9 cellular contexts compared by ENCODE assay signal in the genomic region with DNA sequence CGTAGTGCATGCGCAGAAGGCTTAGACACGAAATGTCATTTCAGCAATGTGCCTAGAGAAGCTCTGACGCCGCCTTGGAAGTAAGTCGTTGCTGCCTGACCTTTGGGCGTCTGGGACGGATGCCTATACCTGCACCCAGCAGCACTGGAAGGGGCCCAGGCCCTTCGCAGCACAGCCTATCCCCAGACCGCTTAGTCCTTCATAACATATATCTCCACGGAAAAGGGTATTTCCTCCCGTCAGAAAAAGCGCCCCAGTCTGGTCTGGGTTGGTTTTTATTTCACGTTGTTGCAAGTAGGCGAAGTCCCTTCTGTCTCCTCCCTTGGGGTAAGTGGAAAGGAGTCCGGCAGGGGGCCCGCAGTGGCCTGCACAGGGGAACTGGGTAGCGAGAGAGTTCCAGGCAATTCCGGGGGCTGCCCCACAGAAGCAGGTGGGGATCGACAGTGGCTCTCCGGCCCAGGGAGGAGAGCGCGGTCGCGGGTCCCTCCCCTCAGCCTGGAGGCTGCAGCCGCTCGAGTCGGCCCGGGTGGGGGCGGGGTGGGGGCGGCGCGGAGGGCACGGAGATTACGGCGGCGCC. TPM values are rescaled to one million over a fixed set of nuclear protein-coding genes. Genes with fewer than 3 reads are reported as not detected.
DNase-seq lines count a peak whose midpoint lies in the region; ATAC-seq and TF ChIP-seq lines count a peak whose summit lies in the region.
"Had no signal": no experiment of that assay in that cellular context is flagged by ENCODE, and none has a peak within 500 bp of the region (broad histone marks: within the 10 kb centered on the region; RNA-seq: fewer than 3 reads in every experiment).

No MANE protein-coding gene starts in this region.

- no peak overlapping the region for H3K4me3 Mint-ChIP-seq in activated CD4-positive, alpha-beta T cell treated with anti-CD3 and anti-CD28 coated beads, Interleukin-2, amount 10 ng/mL, durations not matched to agents 24 days and 14 days
- peak overlapping the region; percentile 77 to 92 (median 89) for H3K4me3 Mint-ChIP-seq in brain
- H3K4me3 Mint-ChIP-seq: activated naive CD4-positive, alpha-beta T cell treated with anti-CD3 and anti-CD28 coated beads, Interleukin-2, amount 50 U/mL, for 24 hours had no signal

- 20 to 21% methylated on average over 25 to 26 of the region's 37 CpGs for WGBS in tibial nerve, 2 donors

- DNase-seq in activated CD4-positive, alpha-beta T cell treated with anti-CD3 and anti-CD28 coated beads, Interleukin-2, amount 10 ng/mL, durations not matched to agents 24 days and 14 days = peak; percentile 56
- no peak for DNase-seq in activated CD4-positive, alpha-beta T cell treated with anti-CD3 and anti-CD28 coated beads, Interleukin-2, amount 50 U/mL, for 4 hours
- no peak for DNase-seq in left lobe of liver (ENCODE audit: low spot score)
- no peak for DNase-seq in tibial nerve (ENCODE audit: low spot score in 2 of 2)
- no peak for DNase-seq in NCI-H1105 (lab: John Stamatoyannopoulos, UW)
- DNase-seq in activated naive CD4-positive, alpha-beta T cell treated with anti-CD3 and anti-CD28 coated beads, Interleukin-2, amount 50 U/mL, for 16 hours = no peak
- no peak for DNase-seq in activated CD4-positive, alpha-beta T cell treated with anti-CD3 and anti-CD28 coated beads, Interleukin-2, amount 50 U/mL, for 1 hour

- H3K4me3 ChIP-seq in tibial nerve = peak overlapping the region; percentile 36 to 64 (median 42)

- peaks cover 3% of the 10 kb centered on the region for H3K4me1 Mint-ChIP-seq in activated CD4-positive, alpha-beta T cell treated with anti-CD3 and anti-CD28 coated beads, Interleukin-2, amount 10 ng/mL, durations not matched to agents 24 days and 14 days
- H3K4me1 Mint-ChIP-seq in brain = peaks cover 39% of the 10 kb centered on the region

- H3K9me3 Mint-ChIP-seq in activated CD4-positive, alpha-beta T cell treated with anti-CD3 and anti-CD28 coated beads, Interleukin-2, amount 10 ng/mL, durations not matched to agents 24 days and 14 days = no peaks in the 10 kb centered on the region
- peaks cover 0 to 3% (median 0%) of the 10 kb centered on the region in 5 experiments for H3K9me3 Mint-ChIP-seq in brain
- H3K9me3 Mint-ChIP-seq: activated naive CD4-positive, alpha-beta T cell treated with anti-CD3 and anti-CD28 coated beads, Interleukin-2, amount 50 U/mL, for 24 hours had no signal

- no peaks in the 10 kb centered on the region for H3K36me3 Mint-ChIP-seq in activated CD4-positive, alpha-beta T cell treated with anti-CD3 and anti-CD28 coated beads, Interleukin-2, amount 10 ng/mL, durations not matched to agents 24 days and 14 days (ENCODE audit: low read depth)
- no peaks in the 10 kb centered on the region for H3K36me3 Mint-ChIP-seq in brain
- H3K36me3 Mint-ChIP-seq: activated naive CD4-positive, alpha-beta T cell treated with anti-CD3 and anti-CD28 coated beads, Interleukin-2, amount 50 U/mL, for 24 hours had no signal

- TF ChIP-seq CTCF in brain (conservative IDR thresholded peaks at IDR 0.05) (peak; percentile 15 to 26), tibial nerve (IDR thresholded peaks at IDR 0.05) (no peak)

- no peak overlapping the region for H3K27ac Mint-ChIP-seq in activated CD4-positive, alpha-beta T cell treated with anti-CD3 and anti-CD28 coated beads, Interleukin-2, amount 10 ng/mL, durations not matched to agents 24 days and 14 days
- H3K27ac Mint-ChIP-seq in brain = peak overlapping the region in 4 of 5 experiments; percentile 77 to 97 (median 86)
- H3K27ac Mint-ChIP-seq: activated naive CD4-positive, alpha-beta T cell treated with anti-CD3 and anti-CD28 coated beads, Interleukin-2, amount 50 U/mL, for 24 hours had no signal

- H3K27me3 ChIP-seq in tibial nerve = peaks cover 0 to 44% of the 10 kb centered on the region in 2 donors

- TF ChIP-seq EP300 in tibial nerve (IDR thresholded peaks at IDR 0.05) = no peak

- TF ChIP-seq POLR2A in tibial nerve (IDR thresholded peaks at IDR 0.05) = no peak

- H3K4me1 ChIP-seq in tibial nerve = peaks cover 0 to 38% (median 4%) of the 10 kb centered on the region in 4 donors

- peaks cover 57% of the 10 kb centered on the region for H3K27me3 Mint-ChIP-seq in activated CD4-positive, alpha-beta T cell treated with anti-CD3 and anti-CD28 coated beads, Interleukin-2, amount 10 ng/mL, durations not matched to agents 24 days and 14 days
- H3K27me3 Mint-ChIP-seq in brain = peaks cover 53% of the 10 kb centered on the region

- intact Hi-C loops in activated CD4-positive, alpha-beta T cell treated with anti-CD3 and anti-CD28 coated beads, Interleukin-2, amount 10 ng/mL, durations not matched to agents 24 days and 14 days (cut with micrococcal nuclease) = no loop called here

- peak overlapping the region in 1 of 4 donors; percentile 27 for H3K27ac ChIP-seq in tibial nerve

- no peaks in the 10 kb centered on the region for H3K36me3 ChIP-seq in tibial nerve

- H3K9me3 ChIP-seq in tibial nerve = no peaks in the 10 kb centered on the region

- peak; percentile 26 for ATAC-seq in left lobe of liver

RNA-seq across cellular contexts. Expression of gene EYA4, which starts 0.6 kb away (rescaled TPM):
- total RNA-seq in activated CD4-positive, alpha-beta T cell treated with anti-CD3 and anti-CD28 coated beads, Interleukin-2, amount 10 ng/mL, durations not matched to agents 24 days and 14 days = not detected in 2 replicates
- polyA plus RNA-seq in brain (ENCODE audit: insufficient read depth, low read depth, low replicate concordance) = 13.5 TPM
- total RNA-seq in left lobe of liver (not detected), tibial nerve (1 to 10 TPM; 1.1 to 6.0 (median 1.8) TPM)

Comparison
In these comparisons a context has a peak if more than half of its experiments do, and no peak if none do; other contexts are left out.
1. CTCF ChIP-seq: peak in brain (2 of 2); none in tibial nerve (0 of 5).